ENCODE assay signal across 2 cellular contexts in the genomic region with DNA sequence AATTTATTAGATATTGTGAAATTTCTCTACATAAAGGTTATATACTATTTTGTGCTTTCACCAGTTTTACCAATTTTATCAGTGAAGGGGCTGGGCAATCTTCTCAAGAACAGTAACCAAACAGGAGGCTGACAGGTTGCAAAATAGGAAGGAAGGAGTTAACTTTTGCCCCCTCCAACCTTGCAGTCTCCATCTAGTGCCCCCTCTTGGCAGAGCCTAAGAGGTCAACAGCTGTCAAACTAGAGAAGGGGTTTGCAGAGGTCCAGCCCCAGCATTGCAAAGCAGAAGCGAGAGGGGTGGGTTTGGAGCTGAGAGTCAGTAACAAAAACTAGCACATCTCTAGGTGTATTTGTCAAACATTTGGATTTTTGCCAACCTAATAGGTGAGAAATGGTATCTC.
TF ChIP-seq lines count a peak whose summit lies in the region.

No MANE protein-coding gene starts in this region.

TF ChIP-seq in GM23338, 12 proteins besides CTCF, POLR2A, EP300 and RAD21:
- TF ChIP-seq ZNF331 (CRISPR knock-in tag; IDR thresholded peaks at IDR 0.05; ENCODE audit: low read depth) (no peak), ETS1 (IDR thresholded peaks at IDR 0.05) (no peak), STAT1 (IDR thresholded peaks at IDR 0.05; ENCODE audit: unreplicated experiment) (no peak), EZH2phosphoT487 (IDR thresholded peaks at IDR 0.05; ENCODE audit: unreplicated experiment) (no peak), JUNB (IDR thresholded peaks at IDR 0.05; ENCODE audit: unreplicated experiment) (no peak), ZNF114 (CRISPR knock-in tag; IDR thresholded peaks at IDR 0.05) (no peak), CREB1 (CRISPR knock-in tag; IDR thresholded peaks at IDR 0.05; ENCODE audit: low read depth) (no peak), POLR2AphosphoS5 (IDR thresholded peaks at IDR 0.05; ENCODE audit: low read depth) (no peak)
- TF ChIP-seq, protein P1, sequence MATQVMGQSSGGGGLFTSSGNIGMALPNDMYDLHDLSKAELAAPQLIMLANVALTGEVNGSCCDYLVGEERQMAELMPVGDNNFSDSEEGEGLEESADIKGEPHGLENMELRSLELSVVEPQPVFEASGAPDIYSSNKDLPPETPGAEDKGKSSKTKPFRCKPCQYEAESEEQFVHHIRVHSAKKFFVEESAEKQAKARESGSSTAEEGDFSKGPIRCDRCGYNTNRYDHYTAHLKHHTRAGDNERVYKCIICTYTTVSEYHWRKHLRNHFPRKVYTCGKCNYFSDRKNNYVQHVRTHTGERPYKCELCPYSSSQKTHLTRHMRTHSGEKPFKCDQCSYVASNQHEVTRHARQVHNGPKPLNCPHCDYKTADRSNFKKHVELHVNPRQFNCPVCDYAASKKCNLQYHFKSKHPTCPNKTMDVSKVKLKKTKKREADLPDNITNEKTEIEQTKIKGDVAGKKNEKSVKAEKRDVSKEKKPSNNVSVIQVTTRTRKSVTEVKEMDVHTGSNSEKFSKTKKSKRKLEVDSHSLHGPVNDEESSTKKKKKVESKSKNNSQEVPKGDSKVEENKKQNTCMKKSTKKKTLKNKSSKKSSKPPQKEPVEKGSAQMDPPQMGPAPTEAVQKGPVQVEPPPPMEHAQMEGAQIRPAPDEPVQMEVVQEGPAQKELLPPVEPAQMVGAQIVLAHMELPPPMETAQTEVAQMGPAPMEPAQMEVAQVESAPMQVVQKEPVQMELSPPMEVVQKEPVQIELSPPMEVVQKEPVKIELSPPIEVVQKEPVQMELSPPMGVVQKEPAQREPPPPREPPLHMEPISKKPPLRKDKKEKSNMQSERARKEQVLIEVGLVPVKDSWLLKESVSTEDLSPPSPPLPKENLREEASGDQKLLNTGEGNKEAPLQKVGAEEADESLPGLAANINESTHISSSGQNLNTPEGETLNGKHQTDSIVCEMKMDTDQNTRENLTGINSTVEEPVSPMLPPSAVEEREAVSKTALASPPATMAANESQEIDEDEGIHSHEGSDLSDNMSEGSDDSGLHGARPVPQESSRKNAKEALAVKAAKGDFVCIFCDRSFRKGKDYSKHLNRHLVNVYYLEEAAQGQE (IDR thresholded peaks at IDR 0.05; ENCODE audit: unreplicated experiment), result no peak

TF ChIP-seq in H1, 55 proteins besides CTCF, POLR2A, EP300 and RAD21:
- no peak for TF ChIP-seq KDM4A (IDR thresholded peaks at IDR 0.05; ENCODE audit: low read depth, low read length, severe bottlenecking)
- TF ChIP-seq EGR1 (IDR thresholded peaks at IDR 0.05; ENCODE audit: borderline replicate concordance, low read depth, low read length), result no peak
- TF ChIP-seq BCL11A (IDR thresholded peaks at IDR 0.05; ENCODE audit: low read depth in 2 of 2, low read length in 2 of 2), result no peak
- no peak for TF ChIP-seq SP2 (IDR thresholded peaks at IDR 0.05; ENCODE audit: low read length)
